In the genomic region with DNA sequence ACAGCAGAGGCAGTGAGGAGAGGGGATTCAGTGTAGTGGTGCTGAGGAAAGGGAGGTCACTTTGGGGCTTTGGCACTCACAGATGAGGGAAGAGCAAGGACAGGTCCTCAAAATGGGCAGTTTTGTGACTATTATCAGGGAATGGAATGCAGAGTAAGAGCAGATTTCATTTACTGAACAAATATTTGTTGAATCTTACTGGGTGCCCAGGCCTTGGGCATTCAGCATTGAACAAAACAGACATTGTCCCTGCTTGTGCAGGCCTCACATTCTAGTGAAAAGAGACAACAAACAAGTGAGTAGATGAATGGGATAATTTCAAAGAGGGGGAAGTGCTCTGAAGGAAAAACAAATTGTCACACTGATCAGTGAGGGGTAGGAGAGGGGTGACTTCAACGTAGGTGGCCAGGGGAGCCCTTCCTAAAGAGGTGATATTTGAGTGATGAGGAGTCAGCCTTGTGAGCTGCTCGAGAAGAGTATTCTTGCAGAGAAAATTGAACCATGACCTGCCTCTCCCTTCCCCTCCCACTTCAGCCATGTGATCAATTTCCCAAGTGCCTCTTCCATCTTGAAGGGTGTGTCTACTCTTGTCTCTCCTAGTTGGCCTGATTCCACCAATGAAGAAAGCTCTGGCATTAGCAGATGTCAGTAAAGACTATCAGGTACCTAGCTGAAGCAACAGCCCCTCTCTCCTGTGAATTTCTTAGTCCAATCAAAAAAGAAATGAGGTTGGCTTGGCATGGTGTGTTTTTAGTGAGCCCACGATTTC, we compare ENCODE assay signal across 32 cellular contexts.
DNase-seq lines count a peak whose midpoint lies in the region; ATAC-seq and TF ChIP-seq lines count a peak whose summit lies in the region.
"Had no signal": no experiment of that assay in that cellular context is flagged by ENCODE, and none has a peak within 500 bp of the region (broad histone marks: within the 10 kb centered on the region; RNA-seq: fewer than 3 reads in every experiment).

No MANE protein-coding gene starts in this region.

- peaks cover 4% of the 10 kb centered on the region for H3K27me3 Mint-ChIP-seq in brain

- TF ChIP-seq CTCF in brain (conservative IDR thresholded peaks at IDR 0.05), result no peak

- DNase-seq in DMS53 (lab: John Stamatoyannopoulos, UW), result peak; percentile 3
- DNase-seq in DMS53 treated with DMSO at 0.1 percent for 48 hours (lab: John Stamatoyannopoulos, UW; ENCODE audit: unreplicated experiment), result no peak
- no peak for DNase-seq in left colon
- peak in 11 of 49 donors; percentile 1 to 22 (median 4) for DNase-seq in substantia nigra (lab: John Stamatoyannopoulos, UW)
- no peak for DNase-seq in SW 1271 (lab: John Stamatoyannopoulos, UW)
- no peak for DNase-seq in dedifferentiated amniotic fluid mesenchymal stem cell (ENCODE audit: extremely low spot score)
- DNase-seq: activated CD4-positive, alpha-beta T cell treated with anti-CD3 and anti-CD28 coated beads, Interleukin-2, amount 10 ng/mL, durations not matched to agents 24 days and 14 days; activated CD8-positive, alpha-beta memory T cell treated with anti-CD3 and anti-CD28 coated beads for 24 hours; activated naive CD4-positive, alpha-beta T cell treated with anti-CD3 and anti-CD28 coated beads, Interleukin-2, amount 50 U/mL, for 16 hours; activated T-cell treated with anti-CD3 and anti-CD28 coated beads for 4 hours; colonic mucosa; COR-L47; erythroblast; heart right ventricle; mucosa of descending colon; NCI-H146; NCI-H226; NCI-H82; occipital lobe; Peyer's patch; SHP77; T-helper 9 cell had no signal

- intact Hi-C loops in left colon (cut with DNase I, micrococcal nuclease), result no loop called here

- H3K9me3 Mint-ChIP-seq in brain, result peaks cover 0 to 7% (median 0%) of the 10 kb centered on the region in 5 experiments
- H3K9me3 Mint-ChIP-seq: activated CD4-positive, alpha-beta T cell treated with anti-CD3 and anti-CD28 coated beads, Interleukin-2, amount 10 ng/mL, durations not matched to agents 24 days and 14 days; activated T-helper 2 cell treated with anti-CD3 and anti-CD28 coated beads, Interferon-gamma antibody, Interleukin-2, Interleukin-4, amounts not matched to agents 10 μg/mL and 5 μg/mL and 100 μg/mL, durations not matched to agents 14 hours and 24 hours and 36 hours; IgD-negative memory B cell; natural killer cell treated with Interleukin-12 subunit alpha and Interleukin-12 subunit beta and Interleukin-15 and Interleukin-18, amount 100 ng/mL, for 72 hours; stimulated activated memory B cell treated with anti-CD40 and anti-IgM and Interleukin-4, amounts not matched to agents 10 μg/mL and 1 μg/mL and 100 μg/mL, for 72 hours had no signal

- H3K4me3 Mint-ChIP-seq in brain, result no peak overlapping the region
- H3K4me3 Mint-ChIP-seq: activated CD4-positive, alpha-beta T cell treated with anti-CD3 and anti-CD28 coated beads, Interleukin-2, amount 10 ng/mL, durations not matched to agents 24 days and 14 days; IgD-negative memory B cell; natural killer cell treated with Interleukin-12 subunit alpha and Interleukin-12 subunit beta and Interleukin-15 and Interleukin-18, amount 100 ng/mL, for 72 hours; stimulated activated memory B cell treated with anti-CD40 and anti-IgM and Interleukin-4, amounts not matched to agents 10 μg/mL and 1 μg/mL and 100 μg/mL, for 72 hours; WTC11 had no signal

- peak; percentile 44 for ATAC-seq in left colon
- ATAC-seq in GM18502 (IDR thresholded peaks at IDR 0.05; ENCODE audit: poor library complexity, unreplicated experiment), result no peak
- ATAC-seq: HCT116; mucosa of descending colon; natural killer cell treated with Interleukin-12 subunit alpha and Interleukin-12 subunit beta and Interleukin-15 and Interleukin-18, amount 100 ng/mL, for 72 hours; stimulated activated memory B cell treated with anti-CD40 and anti-IgM and Interleukin-4, amounts not matched to agents 10 μg/mL and 1 μg/mL and 100 μg/mL, for 72 hours had no signal

- H3K36me3 Mint-ChIP-seq in brain, result no peaks in the 10 kb centered on the region
- H3K36me3 Mint-ChIP-seq: IgD-negative memory B cell; natural killer cell treated with Interleukin-12 subunit alpha and Interleukin-12 subunit beta and Interleukin-15 and Interleukin-18, amount 100 ng/mL, for 72 hours; stimulated activated memory B cell treated with anti-CD40 and anti-IgM and Interleukin-4, amounts not matched to agents 10 μg/mL and 1 μg/mL and 100 μg/mL, for 72 hours; WTC11 had no signal

- H3K4me1 Mint-ChIP-seq in brain, result peaks cover 35% of the 10 kb centered on the region
- H3K4me1 Mint-ChIP-seq: activated CD4-positive, alpha-beta T cell treated with anti-CD3 and anti-CD28 coated beads, Interleukin-2, amount 10 ng/mL, durations not matched to agents 24 days and 14 days; IgD-negative memory B cell; stimulated activated memory B cell treated with anti-CD40 and anti-IgM and Interleukin-4, amounts not matched to agents 10 μg/mL and 1 μg/mL and 100 μg/mL, for 72 hours; WTC11 had no signal

- H3K27ac Mint-ChIP-seq in brain, result peak overlapping the region in 3 of 5 experiments; percentile 4 to 94 (median 23)
- H3K27ac Mint-ChIP-seq: activated CD4-positive, alpha-beta T cell treated with anti-CD3 and anti-CD28 coated beads, Interleukin-2, amount 10 ng/mL, durations not matched to agents 24 days and 14 days; activated T-helper 2 cell treated with anti-CD3 and anti-CD28 coated beads, Interferon-gamma antibody, Interleukin-2, Interleukin-4, amounts not matched to agents 10 μg/mL and 5 μg/mL and 100 μg/mL, durations not matched to agents 14 hours and 24 hours and 36 hours; IgD-negative memory B cell; natural killer cell treated with Interleukin-12 subunit alpha and Interleukin-12 subunit beta and Interleukin-15 and Interleukin-18, amount 100 ng/mL, for 72 hours; stimulated activated memory B cell treated with anti-CD40 and anti-IgM and Interleukin-4, amounts not matched to agents 10 μg/mL and 1 μg/mL and 100 μg/mL, for 72 hours; WTC11 had no signal

- H3K27ac ChIP-seq in substantia nigra (ENCODE audit: low read depth, low read length, poor library complexity, severe bottlenecking), result peak overlapping the region; percentile 60
- H3K27ac ChIP-seq: 22Rv1, C4-2B, colonic mucosa, heart right ventricle, Peyer's patch had no signal
